19 cellular contexts compared by ENCODE assay signal in the genomic region with DNA sequence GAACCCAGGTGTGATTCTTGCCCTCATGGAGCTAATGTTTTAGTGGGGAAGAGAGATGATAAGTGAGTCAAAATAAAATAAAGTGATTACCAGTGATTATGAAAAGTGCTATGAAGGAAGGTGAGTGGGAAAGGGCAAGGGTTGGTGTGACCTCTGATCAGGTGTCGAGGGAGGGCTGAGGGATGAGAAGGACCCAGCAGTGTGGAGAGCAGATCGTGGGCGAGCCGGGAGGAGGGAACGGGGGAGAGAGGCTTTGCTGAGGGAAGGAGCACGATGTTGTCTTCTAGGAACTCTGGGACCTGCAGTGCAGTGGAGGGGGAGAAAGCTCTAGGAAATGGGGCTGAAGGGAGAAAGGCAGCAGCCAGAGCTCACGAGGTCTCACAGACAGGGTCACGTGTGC.
"Had no signal": no experiment of that assay in that cellular context is flagged by ENCODE, and none has a peak within 500 bp of the region (broad histone marks: within the 10 kb centered on the region; RNA-seq: fewer than 3 reads in every experiment).

No MANE protein-coding gene starts in this region.

- DNase-seq: activated CD4-positive, alpha-beta T cell treated with anti-CD3 and anti-CD28 coated beads for 36 hours; activated CD4-positive, alpha-beta T cell treated with anti-CD3 and anti-CD28 coated beads, Interleukin-2, amount 50 U/mL, for 48 hours; activated CD8-positive, alpha-beta memory T cell treated with anti-CD3 and anti-CD28 coated beads, Interleukin-2, amount 10 ng/mL, durations not matched to agents 7 days and 5 days; activated effector memory CD4-positive, alpha-beta T cell treated with Interleukin-2 at 50 U/mL for 16 hours; activated naive CD4-positive, alpha-beta T cell treated with anti-CD3 and anti-CD28 coated beads, Interleukin-2, amount 50 U/mL, for 16 hours; effector CD8-positive, alpha-beta T cell; heart right ventricle; left ventricle myocardium superior; stimulated activated CD4-positive, alpha-beta T cell treated with anti-CD3 and anti-CD28 coated beads, Interleukin-4, amount 100 ng/mL, for 1 hour; T-helper 2 cell had no signal

- H2AFZ ChIP-seq: parathyroid adenoma had no signal

- H3K4me2 ChIP-seq: smooth muscle cell had no signal

- ATAC-seq: activated CD4-positive, alpha-beta T cell treated with anti-CD3 and anti-CD28 coated beads for 36 hours; activated CD8-positive, alpha-beta memory T cell treated with anti-CD3 and anti-CD28 coated beads, Interleukin-2, amount 10 ng/mL, durations not matched to agents 7 days and 5 days; gastroesophageal sphincter; heart right ventricle; left ventricle myocardium superior; sciatic nerve had no signal

- H3K4me3 ChIP-seq: cardiac muscle cell, esophagus muscularis mucosa, gastroesophageal sphincter, heart right ventricle, smooth muscle cell, vagina had no signal

- H3K9ac ChIP-seq: parathyroid adenoma had no signal

- H3K4me1 ChIP-seq: parathyroid adenoma had no signal

- H3K27ac ChIP-seq: cardiac muscle cell, esophagus muscularis mucosa, gastroesophageal sphincter, heart right ventricle, neutrophil, parathyroid adenoma, vagina had no signal

- H3K27me3 Mint-ChIP-seq: activated CD4-positive, alpha-beta T cell treated with anti-CD3 and anti-CD28 coated beads for 36 hours; activated CD8-positive, alpha-beta memory T cell treated with anti-CD3 and anti-CD28 coated beads, Interleukin-2, amount 10 ng/mL, durations not matched to agents 7 days and 5 days; dendritic cell treated with granulocyte-macrophage colony-stimulating factor and Interleukin-4, amounts not matched to agents 40 ng/mL and 50 ng/mL, for 4 days had no signal

- H3K27me3 ChIP-seq: cardiac muscle cell, esophagus muscularis mucosa, gastroesophageal sphincter, heart right ventricle, neutrophil, vagina had no signal

- H3K9me3 Mint-ChIP-seq: dendritic cell treated with granulocyte-macrophage colony-stimulating factor and Interleukin-4, amounts not matched to agents 40 ng/mL and 50 ng/mL, for 4 days had no signal

- H3K27ac Mint-ChIP-seq: activated CD4-positive, alpha-beta T cell treated with anti-CD3 and anti-CD28 coated beads for 36 hours; activated CD8-positive, alpha-beta memory T cell treated with anti-CD3 and anti-CD28 coated beads, Interleukin-2, amount 10 ng/mL, durations not matched to agents 7 days and 5 days; dendritic cell treated with granulocyte-macrophage colony-stimulating factor and Interleukin-4, amounts not matched to agents 40 ng/mL and 50 ng/mL, for 4 days had no signal

- H3K79me2 ChIP-seq: parathyroid adenoma had no signal

- H3K4me1 Mint-ChIP-seq: activated CD4-positive, alpha-beta T cell treated with anti-CD3 and anti-CD28 coated beads for 36 hours had no signal

- H3K9me3 ChIP-seq: esophagus muscularis mucosa, gastroesophageal sphincter, heart right ventricle, neutrophil, vagina had no signal

- H3K4me3 Mint-ChIP-seq: activated CD4-positive, alpha-beta T cell treated with anti-CD3 and anti-CD28 coated beads for 36 hours; activated CD8-positive, alpha-beta memory T cell treated with anti-CD3 and anti-CD28 coated beads, Interleukin-2, amount 10 ng/mL, durations not matched to agents 7 days and 5 days; dendritic cell treated with granulocyte-macrophage colony-stimulating factor and Interleukin-4, amounts not matched to agents 40 ng/mL and 50 ng/mL, for 4 days had no signal
